ENCODE assay signal across 29 cellular contexts in the genomic region with DNA sequence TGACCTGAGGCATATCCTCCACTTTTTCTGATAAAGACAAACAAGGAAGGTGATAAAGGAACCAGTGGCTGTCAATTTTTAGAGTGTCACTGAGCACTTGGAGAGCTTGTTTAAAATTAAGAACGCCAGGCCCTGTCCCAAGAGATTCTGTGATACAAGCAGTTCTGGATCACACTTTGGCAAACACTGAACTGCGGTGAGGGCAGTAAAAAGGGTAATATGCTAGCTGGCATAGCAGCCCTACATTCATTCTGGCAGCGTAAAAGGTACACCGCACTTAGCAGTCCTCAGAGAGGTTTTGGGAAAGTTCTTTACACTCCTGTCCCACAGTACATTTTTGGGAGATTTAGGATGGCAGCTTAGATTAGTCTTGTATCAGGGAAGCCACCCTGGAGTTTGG.
"Had no signal": no experiment of that assay in that cellular context is flagged by ENCODE, and none has a peak within 500 bp of the region (broad histone marks: within the 10 kb centered on the region; RNA-seq: fewer than 3 reads in every experiment).

No MANE protein-coding gene starts in this region.

- H3K4me1 Mint-ChIP-seq: activated B cell treated with CpG ODN at 0.5 μM for 24 hours had no signal

- H3K27ac ChIP-seq: Peyer's patch, RWPE1 had no signal

- H3K27me3 ChIP-seq: Peyer's patch had no signal

- H3K4me3 ChIP-seq: Peyer's patch had no signal

- H3K27me3 Mint-ChIP-seq: brain had no signal

- ATAC-seq: activated CD8-positive, alpha-beta T cell treated with anti-CD3 and anti-CD28 coated beads for 36 hours; activated T-cell treated with anti-CD3 and anti-CD28 coated beads, Interleukin-2, amount 50 U/mL, for 72 hours; T-helper 17 cell had no signal

- DNase-seq: activated B cell treated with CpG ODN at 0.5 μM for 24 hours; activated CD4-positive, alpha-beta T cell treated with anti-CD3 and anti-CD28 coated beads for 1 hour; activated CD4-positive, alpha-beta T cell treated with anti-CD3 and anti-CD28 coated beads, Interleukin-2, amount 10 ng/mL, durations not matched to agents 7 days and 5 days; activated CD8-positive, alpha-beta memory T cell treated with anti-CD3 and anti-CD28 coated beads, Interleukin-2, amount 50 U/mL, for 4 hours; activated CD8-positive, alpha-beta T cell treated with anti-CD3 and anti-CD28 coated beads for 36 hours; activated T-cell treated with anti-CD3 and anti-CD28 coated beads, Interleukin-2, amount 50 U/mL, for 72 hours; amygdala; IMR-90; Kasumi-1; KBM-7; MV-4-11; NCI-H1092 treated with DMSO at 0.1 percent for 48 hours; NCI-H1417 treated with DMSO at 0.1 percent for 48 hours; NCI-H1694; NCI-H2029; NCI-H2107; NCI-H2171 treated with DMSO at 0.1 percent for 48 hours; NCI-H226; NCI-H526; NK-92 treated with Interleukin-12 subunit alpha and Interleukin-12 subunit beta, amount 100 ng/mL, for 24 hours; OCI-M1; Peyer's patch; SIG-M5; T-helper 17 cell; T1000 had no signal

- H3K27ac Mint-ChIP-seq: activated B cell treated with CpG ODN at 0.5 μM for 24 hours; activated CD4-positive, alpha-beta T cell treated with anti-CD3 and anti-CD28 coated beads, Interleukin-2, amount 10 ng/mL, durations not matched to agents 7 days and 5 days; activated CD8-positive, alpha-beta T cell treated with anti-CD3 and anti-CD28 coated beads for 36 hours; activated naive CD8-positive, alpha-beta T cell; activated T-cell treated with anti-CD3 and anti-CD28 coated beads, Interleukin-2, amount 50 U/mL, for 72 hours; activated T-helper 2 cell treated with anti-CD3 and anti-CD28 coated beads, Interferon-gamma antibody, Interleukin-2, Interleukin-4, amounts not matched to agents 10 μg/mL and 5 μg/mL and 100 μg/mL, durations not matched to agents 14 hours and 24 hours and 36 hours; brain; T-helper 17 cell had no signal

- H3K4me3 Mint-ChIP-seq: activated B cell treated with CpG ODN at 0.5 μM for 24 hours; activated CD4-positive, alpha-beta T cell treated with anti-CD3 and anti-CD28 coated beads, Interleukin-2, amount 10 ng/mL, durations not matched to agents 7 days and 5 days; activated CD8-positive, alpha-beta T cell treated with anti-CD3 and anti-CD28 coated beads for 36 hours; activated naive CD8-positive, alpha-beta T cell; activated T-cell treated with anti-CD3 and anti-CD28 coated beads, Interleukin-2, amount 50 U/mL, for 72 hours; brain; T-helper 17 cell had no signal

- H3K9me3 Mint-ChIP-seq: activated B cell treated with CpG ODN at 0.5 μM for 24 hours; activated CD4-positive, alpha-beta T cell treated with anti-CD3 and anti-CD28 coated beads, Interleukin-2, amount 10 ng/mL, durations not matched to agents 7 days and 5 days; activated CD8-positive, alpha-beta T cell treated with anti-CD3 and anti-CD28 coated beads for 36 hours; activated T-cell treated with anti-CD3 and anti-CD28 coated beads, Interleukin-2, amount 50 U/mL, for 72 hours; activated T-helper 2 cell treated with anti-CD3 and anti-CD28 coated beads, Interferon-gamma antibody, Interleukin-2, Interleukin-4, amounts not matched to agents 10 μg/mL and 5 μg/mL and 100 μg/mL, durations not matched to agents 14 hours and 24 hours and 36 hours; brain had no signal

- H3K36me3 Mint-ChIP-seq: activated naive CD8-positive, alpha-beta T cell; brain had no signal

- H3K36me3 ChIP-seq: Peyer's patch had no signal

- H3K9me3 ChIP-seq: Peyer's patch had no signal

- H3K4me1 ChIP-seq: Peyer's patch had no signal
